Comparison of ENCODE assay signal across 18 cellular contexts in the genomic region with DNA sequence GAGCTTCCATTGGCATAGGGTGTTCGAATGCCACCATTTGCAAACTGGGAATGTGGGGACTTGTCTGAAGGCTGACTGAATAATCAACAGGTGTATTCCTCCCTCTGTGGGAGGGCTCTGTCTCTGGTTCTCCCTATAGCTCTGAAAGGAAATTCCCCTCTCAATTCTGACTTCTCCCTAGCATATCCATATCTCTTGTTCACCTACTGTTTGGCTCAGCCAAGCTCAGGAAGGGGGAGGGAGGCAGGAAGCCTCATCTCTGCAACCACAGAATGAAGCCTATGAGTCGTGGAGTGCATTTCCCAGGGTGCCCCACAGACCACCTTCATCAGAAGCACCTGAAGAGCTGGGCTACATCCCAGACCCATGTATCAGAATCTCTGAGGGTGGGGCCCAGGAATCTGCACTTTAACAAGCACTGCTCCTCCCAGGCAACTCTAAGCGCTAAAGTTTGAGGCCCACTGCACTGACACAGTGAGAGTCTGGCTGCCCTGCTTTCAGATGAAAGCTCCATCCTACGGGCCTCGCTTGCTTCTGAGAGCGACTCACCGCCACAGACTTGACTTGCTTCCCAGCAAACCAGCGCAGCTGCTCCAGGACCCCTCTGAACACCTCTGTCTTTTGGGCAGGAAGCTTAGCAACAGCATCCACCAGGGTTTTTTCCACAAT. TPM values are rescaled to one million over a fixed set of nuclear protein-coding genes. Genes with fewer than 3 reads are reported as not detected.
A peak's percentile ranks its signal among the peaks of the same experiment; 100 is the strongest.
DNase-seq lines count a peak whose midpoint lies in the region; ATAC-seq and TF ChIP-seq lines count a peak whose summit lies in the region.
"Had no signal": no experiment of that assay in that cellular context is flagged by ENCODE, and none has a peak within 500 bp of the region (broad histone marks: within the 10 kb centered on the region; RNA-seq: fewer than 3 reads in every experiment).

No MANE protein-coding gene starts in this region.

- peaks cover 16% of the 10 kb centered on the region for H3K4me1 ChIP-seq in Loucy (ENCODE audit: insufficient read depth, low read length, poor library complexity, severe bottlenecking)
- H3K4me1 ChIP-seq: right atrium auricular region, uterus had no signal

- no peak overlapping the region for H2AFZ ChIP-seq in Loucy (ENCODE audit: low read length)

- no peak overlapping the region for H3K9ac ChIP-seq in Loucy (ENCODE audit: low read depth, low read length, poor library complexity, severe bottlenecking)
- H3K9ac ChIP-seq: BLaER1 had no signal

- no peaks in the 10 kb centered on the region for H3K9me3 ChIP-seq in Loucy (ENCODE audit: insufficient read depth, low read depth, low read length)
- H3K9me3 ChIP-seq: BLaER1, right atrium auricular region, uterus had no signal

- no peaks in the 10 kb centered on the region for H3F3A ChIP-seq in Loucy (ENCODE audit: low read depth)

- ATAC-seq in esophagus mucosa = no peak
- no peak for ATAC-seq in GM18511 (IDR thresholded peaks at IDR 0.05; ENCODE audit: unreplicated experiment)
- ATAC-seq: natural killer cell; stimulated activated effector memory CD8-positive, alpha-beta T cell treated with anti-CD3 and anti-CD28 coated beads, Interleukin-12 subunit alpha, Interleukin-12 subunit beta, amount 100 ng/mL, for 72 hours had no signal

- H3K4me3 ChIP-seq in Loucy (ENCODE audit: low read length, poor library complexity, severe bottlenecking) = no peak overlapping the region
- no peak overlapping the region for H3K4me3 ChIP-seq in choroid plexus epithelial cell (ENCODE audit: low read depth, low read length)
- H3K4me3 ChIP-seq: BLaER1, right atrium auricular region, uterus had no signal

- H3K9me2 ChIP-seq in Loucy (replicated peaks; ENCODE audit: low read depth, low read length) = no peaks in the 10 kb centered on the region

- peak overlapping the region; percentile 13 for H3K4me2 ChIP-seq in Loucy (ENCODE audit: low read depth, low read length, poor library complexity, severe bottlenecking)
- H3K4me2 ChIP-seq: BLaER1 had no signal

- no peaks in the 10 kb centered on the region for H3K27me3 ChIP-seq in Loucy (ENCODE audit: insufficient read depth, low read length, poor library complexity, severe bottlenecking)
- H3K27me3 ChIP-seq: BLaER1, right atrium auricular region, uterus had no signal

- DNase-seq in Daoy (ENCODE audit: low read depth) (peak; percentile 65), choroid plexus epithelial cell (ENCODE audit: low read depth) (peak; percentile 33), kidney glomerular epithelial cell (lab: John Stamatoyannopoulos, UW) (peak; percentile 5), NCI-H1694 (lab: John Stamatoyannopoulos, UW) (no peak), ureter (ENCODE audit: low spot score) (no peak)
- DNase-seq: GDM1; kidney; natural killer cell; NCI-H2171 treated with DMSO at 0.1 percent for 48 hours; stimulated activated CD4-positive, alpha-beta T cell treated with anti-CD3 and anti-CD28 coated beads, Interleukin-4, amount 100 ng/mL, for 24 hours; uterus; WERI-Rb-1 had no signal

- H4K20me1 ChIP-seq in Loucy (ENCODE audit: insufficient read depth, low read length, poor library complexity, severe bottlenecking) = no peaks in the 10 kb centered on the region
- H4K20me1 ChIP-seq: BLaER1 had no signal

- H3K79me2 ChIP-seq in Loucy (ENCODE audit: insufficient read depth, low read length) = no peaks in the 10 kb centered on the region

- TF ChIP-seq CTCF in Loucy (conservative IDR thresholded peaks at IDR 0.05; ENCODE audit: low read length) (no peak), choroid plexus epithelial cell (conservative IDR thresholded peaks at IDR 0.05; ENCODE audit: low read depth, low read length) (no peak)

- H3K36me3 ChIP-seq in Loucy (ENCODE audit: insufficient read depth, low read length) = no peaks in the 10 kb centered on the region
- H3K36me3 ChIP-seq: BLaER1, right atrium auricular region, uterus, WERI-Rb-1 had no signal

RNA-seq across cellular contexts. Expression of a gene that starts 32.0 kb away (rescaled TPM):
- 0.18 and 0.97 TPM in 2 replicates for total RNA-seq in Daoy (2014; rRNA removed; shearing (Covaris generic))
- total RNA-seq in ureter = 6.6 TPM
- total RNA-seq in esophagus mucosa = 39.7 TPM
- total RNA-seq: natural killer cell, right atrium auricular region had no signal

Comparison
In these comparisons a context has a peak if more than half of its experiments do, and no peak if none do; other contexts are left out.
1. DNase-seq: peak in Daoy (single experiment), choroid plexus epithelial cell (single experiment) and kidney glomerular epithelial cell (single experiment); none in NCI-H1694 (single experiment) and ureter (single experiment).